Comparison of ENCODE assay signal across 26 cellular contexts in the genomic region with DNA sequence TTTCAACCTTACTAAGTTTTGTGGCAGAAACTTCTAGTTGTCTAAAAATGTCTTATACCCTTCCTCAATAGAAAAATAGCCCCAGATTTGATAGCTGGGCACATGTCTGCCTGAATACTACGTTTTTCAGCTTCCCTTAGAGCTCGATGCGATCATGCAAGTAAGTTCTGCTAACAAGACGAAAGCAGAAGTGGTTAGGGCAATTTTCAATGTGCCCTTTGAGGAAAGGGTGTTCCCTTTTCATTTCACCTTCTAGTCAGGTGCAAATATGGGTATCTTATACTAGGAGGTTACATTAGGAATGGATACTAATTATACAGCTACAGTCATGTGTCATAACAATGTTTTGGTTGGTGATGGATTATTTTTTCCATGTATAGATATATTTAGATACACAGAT.
"Had no signal": no experiment of that assay in that cellular context is flagged by ENCODE, and none has a peak within 500 bp of the region (broad histone marks: within the 10 kb centered on the region; RNA-seq: fewer than 3 reads in every experiment).

No MANE protein-coding gene starts in this region.

- DNase-seq: activated CD4-positive, alpha-beta T cell treated with anti-CD3 and anti-CD28 coated beads for 48 hours; activated CD4-positive, alpha-beta T cell treated with anti-CD3 and anti-CD28 coated beads, Interleukin-2, amount 50 U/mL, for 4 hours; activated CD4-positive, CD25-positive, alpha-beta regulatory T cell treated with anti-CD3 and anti-CD28 coated beads, Interleukin-2, amount 50 U/mL, for 72 hours; activated CD8-positive, alpha-beta T cell treated with anti-CD3 and anti-CD28 coated beads, Interleukin-2, amount 10 ng/mL, durations not matched to agents 7 days and 5 days; activated effector memory CD4-positive, alpha-beta T cell treated with Interleukin-2 at 50 U/mL for 16 hours; activated naive CD4-positive, alpha-beta T cell; activated naive CD8-positive, alpha-beta T cell treated with anti-CD3 and anti-CD28 coated beads, Interleukin-2, amount 50 U/mL, for 24 hours; activated T-cell treated with anti-CD3 and anti-CD28 coated beads, Interleukin-2, amount 50 U/mL, for 24 hours; amniotic stem cell; body of pancreas; cortex of kidney; KBM-7; NCI-H1092; NCI-H1417; NCI-H1930; NCI-H2171; NCI-H345; NCI-H510A; NCI-H526 treated with DMSO at 0.1 percent for 48 hours; NCI-H82; NK-92 treated with Interleukin-12 subunit alpha and Interleukin-12 subunit beta, amount 100 ng/mL, for 24 hours; RPMI8226; SW 1271 had no signal

- H3K4me3 ChIP-seq: ascending aorta, body of pancreas, SK-N-MC had no signal

- FAIRE-seq: bronchial epithelial cell had no signal
